In genomic region chr15:78942741-78943140, GRCh38 we compare ENCODE assay signal across 26 cellular contexts. TPM values are rescaled to one million over a fixed set of nuclear protein-coding genes. Genes with fewer than 3 reads are reported as not detected.
A peak's percentile ranks its signal among the peaks of the same experiment; 100 is the strongest.
DNase-seq lines count a peak whose midpoint lies in the region; ATAC-seq and TF ChIP-seq lines count a peak whose summit lies in the region.
"Had no signal": no experiment of that assay in that cellular context is flagged by ENCODE, and none has a peak within 500 bp of the region (broad histone marks: within the 10 kb centered on the region; RNA-seq: fewer than 3 reads in every experiment).

No MANE protein-coding gene starts in this region.

- no peak overlapping the region for H3K9ac ChIP-seq in BLaER1
- peak overlapping the region; percentile 75 for H3K9ac ChIP-seq in mucosa of stomach (ENCODE audit: low read length)
- H3K9ac ChIP-seq: GM23248 had no signal

- H3K9me3 Mint-ChIP-seq in activated CD4-positive, alpha-beta memory T cell treated with anti-CD3 and anti-CD28 coated beads, Interleukin-2, amount 10 ng/mL, durations not matched to agents 7 days and 5 days = no peaks in the 10 kb centered on the region
- H3K9me3 Mint-ChIP-seq in activated CD8-positive, alpha-beta memory T cell treated with anti-CD3 and anti-CD28 coated beads, Interleukin-2, amount 10 ng/mL, durations not matched to agents 7 days and 5 days (ENCODE audit: low read depth) = no peaks in the 10 kb centered on the region

- H3K4me2 ChIP-seq in BLaER1 = peak overlapping the region; percentile 93

- H3K27ac Mint-ChIP-seq in activated CD4-positive, alpha-beta memory T cell treated with anti-CD3 and anti-CD28 coated beads, Interleukin-2, amount 10 ng/mL, durations not matched to agents 7 days and 5 days = peak overlapping the region; percentile 65
- no peak overlapping the region for H3K27ac Mint-ChIP-seq in activated CD8-positive, alpha-beta memory T cell treated with anti-CD3 and anti-CD28 coated beads, Interleukin-2, amount 10 ng/mL, durations not matched to agents 7 days and 5 days
- H3K27ac Mint-ChIP-seq: activated naive CD4-positive, alpha-beta T cell treated with anti-CD3 and anti-CD28 coated beads, Interleukin-2, amount 50 U/mL, for 72 hours had no signal

- H3K4me1 Mint-ChIP-seq in activated CD4-positive, alpha-beta memory T cell treated with anti-CD3 and anti-CD28 coated beads, Interleukin-2, amount 10 ng/mL, durations not matched to agents 7 days and 5 days = peaks cover 51% of the 10 kb centered on the region
- peaks cover 19% of the 10 kb centered on the region for H3K4me1 Mint-ChIP-seq in activated CD8-positive, alpha-beta memory T cell treated with anti-CD3 and anti-CD28 coated beads, Interleukin-2, amount 10 ng/mL, durations not matched to agents 7 days and 5 days

- POLR2A ChIA-PET in activated CD4-positive, alpha-beta memory T cell treated with anti-CD3 and anti-CD28 coated beads, Interleukin-2, amount 10 ng/mL, durations not matched to agents 7 days and 5 days (lab: Charles Lee) = no interaction called here

- H3K4me3 ChIP-seq in BLaER1 = no peak overlapping the region
- peak overlapping the region; percentile 68 for H3K4me3 ChIP-seq in GM12865 (ENCODE audit: low read depth, low read length)
- no peak overlapping the region for H3K4me3 ChIP-seq in mucosa of stomach (ENCODE audit: low read length)
- H3K4me3 ChIP-seq in esophagus muscularis mucosa = peak overlapping the region in 1 of 4 donors; percentile 55
- H3K4me3 ChIP-seq: GM23248, uterus had no signal

- H3K27me3 ChIP-seq in BLaER1 (no peaks in the 10 kb centered on the region), mucosa of stomach (ENCODE audit: control insufficient read depth, insufficient read depth, low read length) (no peaks in the 10 kb centered on the region), esophagus muscularis mucosa (no peaks in the 10 kb centered on the region)
- H3K27me3 ChIP-seq: uterus had no signal

- no peak for ATAC-seq in GM18858 (IDR thresholded peaks at IDR 0.05; ENCODE audit: unreplicated experiment)
- no peak for ATAC-seq in activated CD8-positive, alpha-beta memory T cell treated with anti-CD3 and anti-CD28 coated beads, Interleukin-2, amount 10 ng/mL, durations not matched to agents 7 days and 5 days
- ATAC-seq: activated naive CD4-positive, alpha-beta T cell treated with anti-CD3 and anti-CD28 coated beads, Interleukin-2, amount 50 U/mL, for 72 hours; foreskin keratinocyte; PC-3 had no signal

- TF ChIP-seq CTCF in GM12865 (IDR thresholded peaks at IDR 0.05; ENCODE audit: insufficient read depth, low read depth, low read length, missing control alignments) (no peak), esophagus muscularis mucosa (IDR thresholded peaks at IDR 0.05) (no peak)

- no peak for DNase-seq in GM12865 (ENCODE audit: low read depth)
- DNase-seq in activated CD4-positive, alpha-beta memory T cell treated with anti-CD3 and anti-CD28 coated beads, Interleukin-2, amount 10 ng/mL, durations not matched to agents 7 days and 5 days = no peak
- DNase-seq in esophagus muscularis mucosa (ENCODE audit: extremely low spot score) = no peak
- DNase-seq in NK-92 treated with Interleukin-12 subunit alpha and Interleukin-12 subunit beta, amount 100 ng/mL, for 24 hours (lab: John Stamatoyannopoulos, UW) = no peak
- DNase-seq in activated CD8-positive, alpha-beta memory T cell treated with anti-CD3 and anti-CD28 coated beads, Interleukin-2, amount 10 ng/mL, durations not matched to agents 7 days and 5 days = no peak
- DNase-seq: activated CD4-positive, alpha-beta T cell treated with anti-CD3 and anti-CD28 coated beads for 4 hours; cerebellar nuclear complex; foreskin keratinocyte; GM23248; hippocampal formation; Kasumi-1; mammary epithelial cell; NCI-H1048; NCI-H2029; NCI-H345; NCI-H774; nucleus accumbens; PC-3; retina; stimulated activated CD4-positive, alpha-beta T cell treated with anti-CD3 and anti-CD28 coated beads, Interleukin-12 subunit alpha, Interleukin-12 subunit beta, amount 100 ng/mL, for 4 hours; uterus had no signal

- no peaks in the 10 kb centered on the region for H3K36me3 ChIP-seq in BLaER1
- no peaks in the 10 kb centered on the region for H3K36me3 ChIP-seq in mucosa of stomach (ENCODE audit: control insufficient read depth, insufficient read depth, low read length)
- H3K36me3 ChIP-seq in esophagus muscularis mucosa = no peaks in the 10 kb centered on the region
- H3K36me3 ChIP-seq: uterus had no signal

- no peaks in the 10 kb centered on the region for H4K20me1 ChIP-seq in BLaER1

- H3K27ac ChIP-seq in BLaER1 (no peak overlapping the region), esophagus muscularis mucosa (replicated peaks in 1 of 4) (no peak overlapping the region)
- H3K27ac ChIP-seq: C4-2B, foreskin keratinocyte, GM23248, uterus had no signal

- WGBS in esophagus muscularis mucosa = 93% methylated on average over 4 of the region's 4 CpGs

- CTCF ChIA-PET in activated CD4-positive, alpha-beta memory T cell treated with anti-CD3 and anti-CD28 coated beads, Interleukin-2, amount 10 ng/mL, durations not matched to agents 7 days and 5 days (lab: Charles Lee) = interaction anchor here (1.1 kb wide), 1 partner anchor 32 kb away, joined by 3 read pairs; no protein-coding TSS in a partner anchor
- CTCF ChIA-PET in activated CD8-positive, alpha-beta memory T cell treated with anti-CD3 and anti-CD28 coated beads, Interleukin-2, amount 10 ng/mL, durations not matched to agents 7 days and 5 days (lab: Charles Lee) = no interaction called here

- peaks cover 48% of the 10 kb centered on the region for H3K36me3 Mint-ChIP-seq in activated CD4-positive, alpha-beta memory T cell treated with anti-CD3 and anti-CD28 coated beads, Interleukin-2, amount 10 ng/mL, durations not matched to agents 7 days and 5 days (ENCODE audit: low read depth)
- H3K36me3 Mint-ChIP-seq in activated CD8-positive, alpha-beta memory T cell treated with anti-CD3 and anti-CD28 coated beads, Interleukin-2, amount 10 ng/mL, durations not matched to agents 7 days and 5 days = peaks cover 7% of the 10 kb centered on the region

- H3K9me3 ChIP-seq in BLaER1 (no peaks in the 10 kb centered on the region), mucosa of stomach (ENCODE audit: control insufficient read depth, low read length) (no peaks in the 10 kb centered on the region), esophagus muscularis mucosa (peaks cover 0 to 5% (median 0%) of the 10 kb centered on the region in 4 donors)
- H3K9me3 ChIP-seq: uterus had no signal

- peaks cover 3% of the 10 kb centered on the region for H3K27me3 Mint-ChIP-seq in activated CD4-positive, alpha-beta memory T cell treated with anti-CD3 and anti-CD28 coated beads, Interleukin-2, amount 10 ng/mL, durations not matched to agents 7 days and 5 days
- H3K27me3 Mint-ChIP-seq in activated CD8-positive, alpha-beta memory T cell treated with anti-CD3 and anti-CD28 coated beads, Interleukin-2, amount 10 ng/mL, durations not matched to agents 7 days and 5 days = peaks cover 25% of the 10 kb centered on the region

- intact Hi-C loops in esophagus muscularis mucosa (cut with DNase I) = no loop called here

- no peak for TF ChIP-seq POLR2A in esophagus muscularis mucosa (IDR thresholded peaks at IDR 0.05; ENCODE audit: low read depth)

- no peak for TF ChIP-seq EP300 in esophagus muscularis mucosa (IDR thresholded peaks at IDR 0.05)

- peak overlapping the region; percentile 83 for H3K4me3 Mint-ChIP-seq in activated CD4-positive, alpha-beta memory T cell treated with anti-CD3 and anti-CD28 coated beads, Interleukin-2, amount 10 ng/mL, durations not matched to agents 7 days and 5 days
- H3K4me3 Mint-ChIP-seq in activated CD8-positive, alpha-beta memory T cell treated with anti-CD3 and anti-CD28 coated beads, Interleukin-2, amount 10 ng/mL, durations not matched to agents 7 days and 5 days = no peak overlapping the region

- H3K4me1 ChIP-seq in BLaER1 (peaks cover 57% of the 10 kb centered on the region), mucosa of stomach (ENCODE audit: control insufficient read depth, insufficient read depth, low read length) (peaks cover 15% of the 10 kb centered on the region), esophagus muscularis mucosa (peaks cover 15 to 28% (median 27%) of the 10 kb centered on the region in 4 donors)
- H3K4me1 ChIP-seq: foreskin keratinocyte, uterus had no signal

RNA-seq across cellular contexts. Expression of gene CTSH, which starts 2.1 kb away (rescaled TPM):
- 100 to 1,000 TPM; 257 to 273 TPM for total RNA-seq in activated CD4-positive, alpha-beta memory T cell treated with anti-CD3 and anti-CD28 coated beads, Interleukin-2, amount 10 ng/mL, durations not matched to agents 7 days and 5 days
- total RNA-seq in esophagus muscularis mucosa = 100 to 1,000 TPM in 1 of 4 donors, 10 to 100 TPM in 3; 56.1 to 114 (median 74.9) TPM
- total RNA-seq in activated CD8-positive, alpha-beta memory T cell treated with anti-CD3 and anti-CD28 coated beads, Interleukin-2, amount 10 ng/mL, durations not matched to agents 7 days and 5 days = 10 to 100 TPM; 33.9 to 48.1 TPM
